1 cellular context compared by ENCODE assay signal in genomic region chr13:49620170-49620621, GRCh38.
TF ChIP-seq lines count a peak whose summit lies in the region.

No MANE protein-coding gene starts in this region.

TF ChIP-seq in GM12878, 131 proteins besides CTCF, POLR2A, EP300 and RAD21 (continued from another document and continues in another):
- no peak for TF ChIP-seq REST (IDR thresholded peaks at IDR 0.05; ENCODE audit: low read depth, low read length)
- no peak for TF ChIP-seq ZNF24 (IDR thresholded peaks at IDR 0.05)
- no peak for TF ChIP-seq HDAC6 (IDR thresholded peaks at IDR 0.05; ENCODE audit: unreplicated experiment)
- TF ChIP-seq TAF1 (IDR thresholded peaks at IDR 0.05; ENCODE audit: borderline replicate concordance, low read depth, low read length), result peak; percentile 16; the same call in 1 of the 2 replicates
- no peak for TF ChIP-seq CBX3 (IDR thresholded peaks at IDR 0.05; ENCODE audit: borderline replicate concordance, low read depth)
- TF ChIP-seq HDAC2 (IDR thresholded peaks at IDR 0.05), result no peak
- TF ChIP-seq E2F8 (IDR thresholded peaks at IDR 0.05; ENCODE audit: low read depth, partially characterized antibody), result no peak
- no peak for TF ChIP-seq PKNOX1 (IDR thresholded peaks at IDR 0.05)
- no peak for TF ChIP-seq CHD1 (IDR thresholded peaks at IDR 0.05; ENCODE audit: low read depth, low read length)
- peak; percentile 24; the same call in 1 of the 2 replicates for TF ChIP-seq IKZF1 (conservative IDR thresholded peaks at IDR 0.05)
- no peak for TF ChIP-seq CUX1 (IDR thresholded peaks at IDR 0.05; ENCODE audit: insufficient replicate concordance, low read depth, low read length)
- 0 out of 2 replicates have a peak, but pooled peaks have one; percentile 29 for TF ChIP-seq ATF2 (IDR thresholded peaks at IDR 0.05; ENCODE audit: low read length)
- no peak for TF ChIP-seq KLF5 (IDR thresholded peaks at IDR 0.05; ENCODE audit: partially characterized antibody)
- no peak for TF ChIP-seq SPI1 (IDR thresholded peaks at IDR 0.05; ENCODE audit: borderline replicate concordance, insufficient read depth, low read depth, low read length)
- TF ChIP-seq TCF12 (IDR thresholded peaks at IDR 0.05; ENCODE audit: low read depth, low read length), result 0 out of 2 replicates have a peak, but pooled peaks have one; percentile 60
- no peak for TF ChIP-seq FOXK2 (IDR thresholded peaks at IDR 0.05)
- TF ChIP-seq MEF2A (IDR thresholded peaks at IDR 0.05; ENCODE audit: insufficient read depth, low read depth, low read length), result peak; percentile 54; the same call in 1 of the 2 replicates
- no peak for TF ChIP-seq ETV6 (conservative IDR thresholded peaks at IDR 0.05 in 1 of 2, IDR thresholded peaks at IDR 0.05 in 1 of 2; ENCODE audit: borderline replicate concordance in 1 of 2, low read depth in 1 of 2)
- no peak for TF ChIP-seq MXI1 (IDR thresholded peaks at IDR 0.05; ENCODE audit: low read depth, low read length)
- no peak for TF ChIP-seq SIN3A (IDR thresholded peaks at IDR 0.05; ENCODE audit: low read depth, low read length)
- 0 out of 2 replicates have a peak, but pooled peaks have one; percentile 58 for TF ChIP-seq MYB (IDR thresholded peaks at IDR 0.05; ENCODE audit: borderline replicate concordance, low read depth, low read length)
- TF ChIP-seq RFX5 (IDR thresholded peaks at IDR 0.05; ENCODE audit: low read depth, low read length), result no peak
- no peak for TF ChIP-seq E2F4 (IDR thresholded peaks at IDR 0.05; ENCODE audit: low read depth, low read length)
- TF ChIP-seq SUPT20H (IDR thresholded peaks at IDR 0.05; ENCODE audit: borderline replicate concordance, control insufficient read depth, low read depth, low read length), result no peak
- no peak for TF ChIP-seq POU2F2 (IDR thresholded peaks at IDR 0.05; ENCODE audit: borderline replicate concordance, low read depth, low read length)
- TF ChIP-seq CREB1 (IDR thresholded peaks at IDR 0.05; ENCODE audit: low read depth), result 0 out of 2 replicates have a peak, but pooled peaks have one; percentile 16
- TF ChIP-seq HSF1 (IDR thresholded peaks at IDR 0.05; ENCODE audit: low read depth, low read length), result no peak
- TF ChIP-seq FOXM1 (IDR thresholded peaks at IDR 0.05; ENCODE audit: low read depth, low read length), result 0 out of 2 replicates have a peak, but pooled peaks have one; percentile 34
- TF ChIP-seq KDM1A (IDR thresholded peaks at IDR 0.05; ENCODE audit: borderline replicate concordance), result no peak
- TF ChIP-seq PAX5 (IDR thresholded peaks at IDR 0.05; ENCODE audit: borderline replicate concordance, low read depth, low read length), result peak; percentile 44; the same call in 1 of the 2 replicates
- TF ChIP-seq BHLHE40 (IDR thresholded peaks at IDR 0.05; ENCODE audit: borderline replicate concordance in 1 of 2, low read depth in 2 of 2, low read length in 1 of 2), result peak in 1 of 2 experiments; percentile 20; a peak in 1 of 4 replicates
- no peak for TF ChIP-seq JUNB (IDR thresholded peaks at IDR 0.05)
- TF ChIP-seq POLR2AphosphoS2 (IDR thresholded peaks at IDR 0.05; ENCODE audit: low read depth, low read length), result no peak
- TF ChIP-seq IKZF2 (IDR thresholded peaks at IDR 0.05), result peak in 1 of 2 experiments; percentile 17; a peak in 1 of 4 replicates
- no peak for TF ChIP-seq ZNF217 (IDR thresholded peaks at IDR 0.05)
- no peak for TF ChIP-seq POLR2AphosphoS5 (IDR thresholded peaks at IDR 0.05; ENCODE audit: low read length)
- peak; percentile 33 for TF ChIP-seq SP1 (IDR thresholded peaks at IDR 0.05; ENCODE audit: low read depth, low read length)
- no peak for TF ChIP-seq NR2C2 (IDR thresholded peaks at IDR 0.05; ENCODE audit: borderline replicate concordance, control insufficient read depth, insufficient read length, low read depth)
- TF ChIP-seq PAX8 (IDR thresholded peaks at IDR 0.05), result no peak
- TF ChIP-seq ASH2L (IDR thresholded peaks at IDR 0.05; ENCODE audit: borderline replicate concordance, low read depth), result no peak
- no peak for TF ChIP-seq NFXL1 (IDR thresholded peaks at IDR 0.05; ENCODE audit: borderline replicate concordance)
- peak; percentile 53; the same call in 1 of the 2 replicates for TF ChIP-seq RUNX3 (IDR thresholded peaks at IDR 0.05; ENCODE audit: low read length)
- TF ChIP-seq IRF4 (IDR thresholded peaks at IDR 0.05; ENCODE audit: low read depth, low read length), result no peak
- TF ChIP-seq STAT1 (conservative IDR thresholded peaks at IDR 0.05), result no peak
- no peak for TF ChIP-seq GATAD2B (conservative IDR thresholded peaks at IDR 0.05; ENCODE audit: low read depth)
